ENCODE assay signal across 29 cellular contexts in the genomic region with DNA sequence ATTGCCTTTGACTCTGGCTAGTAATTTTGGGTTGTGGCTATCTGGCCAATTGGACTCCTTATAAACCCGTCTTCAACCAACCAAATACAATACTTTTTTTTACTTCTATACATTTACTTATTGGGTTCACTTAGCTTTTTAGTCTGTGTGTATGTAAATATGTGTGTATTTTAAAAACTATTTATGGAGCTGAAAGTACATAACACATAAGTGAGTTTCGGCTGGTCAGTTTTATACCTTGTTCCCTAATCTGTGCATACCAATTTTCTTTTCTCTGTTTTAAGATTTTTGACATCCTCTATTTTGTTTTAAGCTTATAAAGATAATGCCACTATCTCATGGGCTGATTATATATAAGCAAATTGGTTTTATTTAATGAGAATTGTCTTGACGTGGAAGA.
A peak's percentile ranks its signal among the peaks of the same experiment; 100 is the strongest.
DNase-seq lines count a peak whose midpoint lies in the region; ATAC-seq and TF ChIP-seq lines count a peak whose summit lies in the region.
"Had no signal": no experiment of that assay in that cellular context is flagged by ENCODE, and none has a peak within 500 bp of the region (broad histone marks: within the 10 kb centered on the region; RNA-seq: fewer than 3 reads in every experiment).

No MANE protein-coding gene starts in this region.

- no peaks in the 10 kb centered on the region for H3K9me3 ChIP-seq in thyroid gland
- H3K9me3 ChIP-seq: ascending aorta, lower lobe of right lung, spleen, stomach, upper lobe of right lung had no signal

- H3K4me3 ChIP-seq in thyroid gland (replicated peaks in 1 of 3) = no peak overlapping the region
- H3K4me3 ChIP-seq: ascending aorta, lower lobe of right lung, spleen, stomach, upper lobe of right lung had no signal

- H3K27ac ChIP-seq in thyroid gland = peak overlapping the region; percentile 64 to 85 (median 77)
- H3K27ac ChIP-seq: ascending aorta, foreskin keratinocyte, lower lobe of right lung, spleen, stomach, upper lobe of right lung had no signal

- WGBS in thyroid gland, 2 donors = 77 to 84% methylated on average over 3 of the region's 3 CpGs

- DNase-seq in thyroid gland (no peak), posterior cingulate gyrus (no peak), SIG-M5 treated with dmso at 0.1 percent for 504 hours (lab: John Stamatoyannopoulos, UW; ENCODE audit: unreplicated experiment) (no peak), foreskin melanocyte (no peak), NCI-H2171 treated with DMSO at 0.1 percent for 48 hours (lab: John Stamatoyannopoulos, UW) (no peak)
- DNase-seq: activated CD4-positive, alpha-beta T cell treated with anti-CD3 and anti-CD28 coated beads for 4 hours; CD8-positive, alpha-beta T cell; central memory CD4-positive, alpha-beta T cell; erythroblast; foreskin keratinocyte; hippocampal formation; IMR-90; islet precursor cell; lower lobe of right lung; NCI-H1417; NCI-H2107; NCI-H524; nucleus accumbens; retina; spleen; stimulated activated CD4-positive, alpha-beta T cell treated with anti-CD3 and anti-CD28 coated beads, Interleukin-4, amount 100 ng/mL, for 24 hours; stomach; T-helper 1 cell; upper lobe of right lung had no signal

- no peak for TF ChIP-seq CTCF in thyroid gland (IDR thresholded peaks at IDR 0.05)

- peak; percentile 67 for ATAC-seq in GM18909 (IDR thresholded peaks at IDR 0.05; ENCODE audit: poor library complexity, unreplicated experiment)
- peak; percentile 74 for ATAC-seq in GM21786 (IDR thresholded peaks at IDR 0.05; ENCODE audit: unreplicated experiment)
- ATAC-seq in HG03378 (IDR thresholded peaks at IDR 0.05; ENCODE audit: unreplicated experiment) = peak; percentile 70
- ATAC-seq: CD8-positive, alpha-beta T cell; foreskin keratinocyte; lower lobe of right lung; Right ventricle myocardium inferior; upper lobe of right lung had no signal

- intact Hi-C loops in thyroid gland (cut with DNase I) (no loop called here), posterior cingulate gyrus (cut with DNase I) (no loop called here)

- peaks cover 75 to 78% of the 10 kb centered on the region in 2 donors for H3K4me1 ChIP-seq in thyroid gland
- H3K4me1 ChIP-seq: spleen, upper lobe of right lung had no signal

- no peaks in the 10 kb centered on the region for H3K27me3 ChIP-seq in thyroid gland
- H3K27me3 ChIP-seq: ascending aorta, foreskin keratinocyte, spleen, stomach, upper lobe of right lung had no signal

- no peaks in the 10 kb centered on the region for H3K36me3 ChIP-seq in thyroid gland
- H3K36me3 ChIP-seq: lower lobe of right lung, upper lobe of right lung had no signal

- TF ChIP-seq POLR2A in thyroid gland (IDR thresholded peaks at IDR 0.05) = no peak
